In the genomic region with DNA sequence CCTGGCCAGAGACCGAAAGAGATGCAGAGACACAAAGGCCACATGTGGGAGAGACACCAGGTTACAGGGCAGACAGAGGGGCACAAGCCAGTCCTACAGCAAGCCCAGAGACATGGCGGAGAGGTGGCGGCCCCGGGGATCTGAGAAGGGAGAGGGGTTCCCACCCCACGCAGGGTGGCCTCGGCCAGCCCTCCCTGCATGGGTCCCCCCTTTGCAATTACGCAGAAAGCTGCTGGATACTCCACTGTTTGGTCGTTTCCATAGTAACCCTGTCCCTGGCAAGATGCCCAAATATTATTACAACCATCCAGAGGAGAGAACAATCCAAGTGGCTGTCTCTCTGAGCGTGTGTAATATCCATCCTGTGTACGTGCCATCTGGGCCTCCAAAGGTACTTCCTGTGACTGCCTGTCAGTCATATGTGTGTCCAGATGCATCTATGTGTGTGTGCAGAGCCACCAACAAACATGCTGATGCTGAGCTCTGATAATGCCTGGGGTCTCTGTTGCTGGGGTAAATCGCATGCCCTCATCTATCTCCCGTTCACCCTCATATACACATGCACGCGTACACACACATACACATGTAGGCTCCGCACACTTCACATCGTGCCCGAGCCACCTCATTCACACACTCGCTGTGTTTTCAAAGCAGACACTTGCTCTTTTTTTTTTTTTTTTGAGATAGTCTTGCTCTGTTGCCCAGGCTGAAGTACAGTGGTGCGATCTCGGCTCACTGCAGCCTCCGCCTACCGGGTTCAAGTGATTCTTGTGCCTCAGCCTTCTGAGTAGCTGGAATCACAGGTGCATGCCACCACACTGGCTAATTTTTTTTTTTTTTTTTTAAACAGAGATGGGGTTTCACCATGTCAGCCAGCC, we compare ENCODE assay signal across 8 cellular contexts. TPM values are rescaled to one million over a fixed set of nuclear protein-coding genes. Genes with fewer than 3 reads are reported as not detected.
DNase-seq lines count a peak whose midpoint lies in the region; ATAC-seq and TF ChIP-seq lines count a peak whose summit lies in the region.

No MANE protein-coding gene starts in this region.

- DNase-seq in BE2C = peak; percentile 79
- peak; percentile 68 for DNase-seq in NCI-H1417 treated with DMSO at 0.1 percent for 48 hours (lab: John Stamatoyannopoulos, UW)
- DNase-seq in astrocyte of the spinal cord (ENCODE audit: low read depth, low spot score) = peak; percentile 93
- peak; percentile 72 for DNase-seq in kidney tubule cell (ENCODE audit: low spot score)
- peak in 1 of 2 donors; percentile 61 for DNase-seq in upper lobe of left lung
- no peak for DNase-seq in activated CD4-positive, alpha-beta T cell treated with anti-CD3 and anti-CD28 coated beads for 1 hour
- no peak for DNase-seq in GM13976 (ENCODE audit: low spot score)
- DNase-seq in activated CD4-positive, alpha-beta T cell treated with anti-CD3 and anti-CD28 coated beads, Interleukin-2, amount 10 ng/mL, durations not matched to agents 7 days and 5 days = no peak

- no peaks in the 10 kb centered on the region for H3K9me3 ChIP-seq in BE2C
- no peaks in the 10 kb centered on the region for H3K9me3 ChIP-seq in upper lobe of left lung

- no peak overlapping the region for H3K27ac Mint-ChIP-seq in activated CD4-positive, alpha-beta T cell treated with anti-CD3 and anti-CD28 coated beads, Interleukin-2, amount 10 ng/mL, durations not matched to agents 7 days and 5 days

- H3K4me1 Mint-ChIP-seq in activated CD4-positive, alpha-beta T cell treated with anti-CD3 and anti-CD28 coated beads, Interleukin-2, amount 10 ng/mL, durations not matched to agents 7 days and 5 days = peaks cover 25% of the 10 kb centered on the region

- POLR2A ChIA-PET in activated CD4-positive, alpha-beta T cell treated with anti-CD3 and anti-CD28 coated beads, Interleukin-2, amount 10 ng/mL, durations not matched to agents 7 days and 5 days (lab: Charles Lee) = no interaction called here

- ATAC-seq in upper lobe of left lung (ENCODE audit: low FRiP score in 2 of 2) = peak; percentile 60 to 69

- H3K36me3 ChIP-seq in BE2C (peaks cover 28% of the 10 kb centered on the region), upper lobe of left lung (peaks cover 3 to 27% (median 23%) of the 10 kb centered on the region in 4 donors)

- peaks cover 24% of the 10 kb centered on the region for H3K27me3 Mint-ChIP-seq in activated CD4-positive, alpha-beta T cell treated with anti-CD3 and anti-CD28 coated beads, Interleukin-2, amount 10 ng/mL, durations not matched to agents 7 days and 5 days

- TF ChIP-seq CTCF in BE2C (IDR thresholded peaks at IDR 0.05; ENCODE audit: low read depth, low read length) = no peak
- TF ChIP-seq CTCF in astrocyte of the spinal cord (IDR thresholded peaks at IDR 0.05; ENCODE audit: low read depth, low read length) = no peak
- TF ChIP-seq CTCF in upper lobe of left lung (IDR thresholded peaks at IDR 0.05) = no peak
- TF ChIP-seq CTCF in GM13976 (IDR thresholded peaks at IDR 0.05; ENCODE audit: borderline replicate concordance, control extremely low read depth, extremely low read depth, insufficient read depth, missing control alignments) = no peak

- H3K27me3 ChIP-seq in BE2C (no peaks in the 10 kb centered on the region), upper lobe of left lung (peaks cover 0 to 6% (median 0%) of the 10 kb centered on the region in 4 donors)

- no peaks in the 10 kb centered on the region for H3K36me3 Mint-ChIP-seq in activated CD4-positive, alpha-beta T cell treated with anti-CD3 and anti-CD28 coated beads, Interleukin-2, amount 10 ng/mL, durations not matched to agents 7 days and 5 days (ENCODE audit: low read depth)

- H3K4me3 Mint-ChIP-seq in activated CD4-positive, alpha-beta T cell treated with anti-CD3 and anti-CD28 coated beads, Interleukin-2, amount 10 ng/mL, durations not matched to agents 7 days and 5 days = no peak overlapping the region

- CTCF ChIA-PET in activated CD4-positive, alpha-beta T cell treated with anti-CD3 and anti-CD28 coated beads, Interleukin-2, amount 10 ng/mL, durations not matched to agents 7 days and 5 days (lab: Charles Lee) = interaction anchor here (0.9 to 1.8 kb wide), 3 partner anchors 8 to 185 kb away, joined by 3 to 5 read pairs (median 4); a partner anchor contains a TSS

- H3K27ac ChIP-seq in upper lobe of left lung = peak overlapping the region; percentile 63 to 85 (median 68)

- no peak for TF ChIP-seq POLR2A in upper lobe of left lung (IDR thresholded peaks at IDR 0.05)

- H3K4me3 ChIP-seq in BE2C (ENCODE audit: low read depth, low read length) = peak overlapping the region; percentile 19; the same call in 1 of the 2 replicates
- no peak overlapping the region for H3K4me3 ChIP-seq in astrocyte of the spinal cord (ENCODE audit: low read depth, low read length)
- no peak overlapping the region for H3K4me3 ChIP-seq in upper lobe of left lung

- in situ Hi-C loops in astrocyte of the spinal cord (cut with HindIII; ENCODE audit: low sequenced_read_pairs) (no loop called here), GM13976 (cut with MboI; ENCODE audit: low sequenced_read_pairs, unreplicated experiment) (loop anchor here (5.0 kb wide), 1 partner anchor 65 kb away; no protein-coding TSS in a partner anchor)

- no peaks in the 10 kb centered on the region for H3K9me3 Mint-ChIP-seq in activated CD4-positive, alpha-beta T cell treated with anti-CD3 and anti-CD28 coated beads, Interleukin-2, amount 10 ng/mL, durations not matched to agents 7 days and 5 days

- 54 to 55% methylated on average over 16 to 21 of the region's 22 CpGs for WGBS in upper lobe of left lung, 2 donors

- H3K4me1 ChIP-seq in BE2C (peaks cover 37% of the 10 kb centered on the region), upper lobe of left lung (peaks cover 48 to 63% (median 57%) of the 10 kb centered on the region in 4 donors)

- no peak for TF ChIP-seq EP300 in upper lobe of left lung (IDR thresholded peaks at IDR 0.05)

RNA-seq across cellular contexts. Expression of a gene that starts 5.5 kb away (rescaled TPM):
- 232 TPM for polyA plus RNA-seq in BE2C (2012; ENCODE audit: insufficient read depth, insufficient read length, low read depth)
- 10 to 100 TPM; 14.6 to 51.7 (median 31.9) TPM for total RNA-seq in upper lobe of left lung
- total RNA-seq in activated CD4-positive, alpha-beta T cell treated with anti-CD3 and anti-CD28 coated beads, Interleukin-2, amount 10 ng/mL, durations not matched to agents 7 days and 5 days = under 1 TPM; 0.22 to 0.23 TPM

RNA-seq across cellular contexts. Expression of a gene that starts 9.9 kb away (rescaled TPM):
- 471 TPM for polyA plus RNA-seq in BE2C (2012; ENCODE audit: insufficient read depth, insufficient read length, low read depth)
- 100 to 1,000 TPM in 2 of 6 donors, 10 to 100 TPM in 4; 61.8 to 157 (median 79.2) TPM for total RNA-seq in upper lobe of left lung
- 100 to 1,000 TPM; 262 to 294 TPM for total RNA-seq in activated CD4-positive, alpha-beta T cell treated with anti-CD3 and anti-CD28 coated beads, Interleukin-2, amount 10 ng/mL, durations not matched to agents 7 days and 5 days

RNA-seq across cellular contexts. Expression of a gene that starts 12.5 kb away (rescaled TPM):
- 56.3 TPM for polyA plus RNA-seq in BE2C (2012; ENCODE audit: insufficient read depth, insufficient read length, low read depth)
- 10 to 100 TPM in 4 of 6 donors, 1 to 10 TPM in 2; 6.3 to 49.7 (median 15.9) TPM for total RNA-seq in upper lobe of left lung
- 10 to 100 TPM; 45.7 to 46.3 TPM for total RNA-seq in activated CD4-positive, alpha-beta T cell treated with anti-CD3 and anti-CD28 coated beads, Interleukin-2, amount 10 ng/mL, durations not matched to agents 7 days and 5 days

RNA-seq across cellular contexts. Expression of a gene that starts 37.6 kb away (rescaled TPM):
- polyA plus RNA-seq in BE2C (2012; ENCODE audit: insufficient read depth, insufficient read length, low read depth) = 139 TPM
- 100 to 1,000 TPM in 4 of 6 donors, 10 to 100 TPM in 2; 69.2 to 305 (median 122) TPM for total RNA-seq in upper lobe of left lung
- total RNA-seq in activated CD4-positive, alpha-beta T cell treated with anti-CD3 and anti-CD28 coated beads, Interleukin-2, amount 10 ng/mL, durations not matched to agents 7 days and 5 days = 100 to 1,000 TPM; 251 to 264 TPM

RNA-seq across cellular contexts. Expression of a gene that starts 56.7 kb away (rescaled TPM):
- 82.6 TPM for polyA plus RNA-seq in BE2C (2012; ENCODE audit: insufficient read depth, insufficient read length, low read depth)
- 10 to 100 TPM; 36.3 to 67.1 (median 38.8) TPM for total RNA-seq in upper lobe of left lung
- total RNA-seq in activated CD4-positive, alpha-beta T cell treated with anti-CD3 and anti-CD28 coated beads, Interleukin-2, amount 10 ng/mL, durations not matched to agents 7 days and 5 days = 10 to 100 TPM; 49.4 to 52.6 TPM

Comparison
In these comparisons a context has a peak if more than half of its experiments do, and no peak if none do; other contexts are left out.
1. DNase-seq: peak in BE2C (single experiment), NCI-H1417 treated with DMSO at 0.1 percent for 48 hours (single experiment), astrocyte of the spinal cord (single experiment) and kidney tubule cell (single experiment); none in activated CD4-positive, alpha-beta T cell treated with anti-CD3 and anti-CD28 coated beads for 1 hour (single experiment), GM13976 (single experiment) and activated CD4-positive, alpha-beta T cell treated with anti-CD3 and anti-CD28 coated beads, Interleukin-2, amount 10 ng/mL, durations not matched to agents 7 days and 5 days (single experiment).
2. RNA of a gene that starts 5.5 kb away (total RNA-seq): 14.6 to 51.7 TPM in upper lobe of left lung; 0.22 to 0.23 TPM in activated CD4-positive, alpha-beta T cell treated with anti-CD3 and anti-CD28 coated beads, Interleukin-2, amount 10 ng/mL, durations not matched to agents 7 days and 5 days; every median in the first group is over 10 times any median in the second.